Comparison of ENCODE assay signal across 23 cellular contexts in genomic region chr3:99669879-99670555, GRCh38. TPM values are rescaled to one million over a fixed set of nuclear protein-coding genes. Genes with fewer than 3 reads are reported as not detected.
DNase-seq lines count a peak whose midpoint lies in the region; ATAC-seq and TF ChIP-seq lines count a peak whose summit lies in the region.
"Had no signal": no experiment of that assay in that cellular context is flagged by ENCODE, and none has a peak within 500 bp of the region (broad histone marks: within the 10 kb centered on the region; RNA-seq: fewer than 3 reads in every experiment).

No MANE protein-coding gene starts in this region.

- dilution Hi-C loops in mammary epithelial cell (cut with HindIII; ENCODE audit: low sequenced_read_pairs) = no loop called here

- peaks cover 51% of the 10 kb centered on the region for H3K4me1 Mint-ChIP-seq in HFFc6 (ENCODE audit: low read depth)
- H3K4me1 Mint-ChIP-seq in activated CD4-positive, alpha-beta T cell treated with anti-CD3 and anti-CD28 coated beads, Interleukin-2, amount 10 ng/mL, durations not matched to agents 24 days and 14 days = no peaks in the 10 kb centered on the region
- H3K4me1 Mint-ChIP-seq in T-helper 2 cell treated with Interferon-gamma antibody and Interleukin-4, amounts not matched to agents 5 μg/mL and 100 μg/mL, for 36 hours (ENCODE audit: low read depth) = no peaks in the 10 kb centered on the region
- H3K4me1 Mint-ChIP-seq: activated naive CD4-positive, alpha-beta T cell treated with anti-CD3 and anti-CD28 coated beads, Interleukin-2, amount 10 ng/mL, durations not matched to agents 7 days and 5 days; endodermal cell; IgD-negative memory B cell had no signal

- no peaks in the 10 kb centered on the region for H3K27me3 ChIP-seq in ACC112 (ENCODE audit: insufficient read depth, low read length)
- H3K27me3 ChIP-seq in mammary epithelial cell (ENCODE audit: insufficient read depth, low read length) = no peaks in the 10 kb centered on the region
- no peaks in the 10 kb centered on the region for H3K27me3 ChIP-seq in upper lobe of right lung

- WGBS in mammary epithelial cell (ENCODE audit: low coverage, missing lambda C conversion rate) = 79% methylated on average over 2 of the region's 2 CpGs

- DNase-seq in HFFc6 = peak; percentile 42
- DNase-seq in mammary epithelial cell = peak; percentile 56
- peak; percentile 67 for DNase-seq in fibroblast of the aortic adventitia (ENCODE audit: low read depth)
- DNase-seq in HK-2 (ENCODE audit: unreplicated experiment) = no peak
- DNase-seq in upper lobe of right lung = no peak
- DNase-seq in activated CD4-positive, alpha-beta T cell treated with anti-CD3 and anti-CD28 coated beads, Interleukin-2, amount 10 ng/mL, durations not matched to agents 24 days and 14 days = no peak
- no peak for DNase-seq in T-helper 2 cell treated with Interferon-gamma antibody and Interleukin-4, amounts not matched to agents 5 μg/mL and 100 μg/mL, for 36 hours (ENCODE audit: low spot score)
- DNase-seq: activated CD4-positive, alpha-beta T cell treated with anti-CD3 and anti-CD28 coated beads for 1 hour; activated naive CD4-positive, alpha-beta T cell treated with anti-CD3 and anti-CD28 coated beads, Interleukin-2, amount 10 ng/mL, durations not matched to agents 7 days and 5 days; activated T-cell treated with anti-CD3 and anti-CD28 coated beads, Interleukin-2, amount 50 U/mL, for 72 hours; anterior cingulate cortex; CD4-positive, alpha-beta T cell; DMS79 treated with DMSO at 0.1 percent for 48 hours; endodermal cell; foreskin melanocyte; hypothalamus; NCI-H2171 treated with DMSO at 0.1 percent for 48 hours; NCI-H526; nucleus accumbens had no signal

- peak overlapping the region; percentile 8 for H3K4me2 ChIP-seq in mammary epithelial cell (ENCODE audit: insufficient read depth, low read depth, low read length)

- peaks cover 88% of the 10 kb centered on the region for H3K4me1 ChIP-seq in ACC112 (ENCODE audit: control insufficient read depth, insufficient read depth, low read length, unreplicated experiment)
- H3K4me1 ChIP-seq in mammary epithelial cell (ENCODE audit: insufficient read depth, low read length) = peaks cover 21% of the 10 kb centered on the region
- H3K4me1 ChIP-seq in upper lobe of right lung = peaks cover 7% of the 10 kb centered on the region

- intact Hi-C loops in mammary epithelial cell (cut with micrococcal nuclease) (no loop called here), upper lobe of right lung (cut with DNase I) (no loop called here)
- intact Hi-C loops in activated CD4-positive, alpha-beta T cell treated with anti-CD3 and anti-CD28 coated beads, Interleukin-2, amount 10 ng/mL, durations not matched to agents 24 days and 14 days (cut with micrococcal nuclease) = no loop called here

- H3K4me3 ChIP-seq in ACC112 (ENCODE audit: low read depth, low read length) = no peak overlapping the region
- H3K4me3 ChIP-seq in mammary epithelial cell (replicated peaks in 1 of 3; ENCODE audit: insufficient read depth in 1 of 3, low read depth in 2 of 3, low read length in 3 of 3) = no peak overlapping the region
- no peak overlapping the region for H3K4me3 ChIP-seq in fibroblast of the aortic adventitia (ENCODE audit: low read depth, low read length)
- no peak overlapping the region for H3K4me3 ChIP-seq in upper lobe of right lung

- H3K9ac ChIP-seq in mammary epithelial cell (ENCODE audit: insufficient read depth, low read length) = no peak overlapping the region

- 0 out of 2 replicates have a peak overlapping the region, but pooled peaks have one; percentile 3 for H3K27ac Mint-ChIP-seq in HFFc6
- no peak overlapping the region for H3K27ac Mint-ChIP-seq in activated CD4-positive, alpha-beta T cell treated with anti-CD3 and anti-CD28 coated beads, Interleukin-2, amount 10 ng/mL, durations not matched to agents 24 days and 14 days
- no peak overlapping the region for H3K27ac Mint-ChIP-seq in T-helper 2 cell treated with Interferon-gamma antibody and Interleukin-4, amounts not matched to agents 5 μg/mL and 100 μg/mL, for 36 hours
- H3K27ac Mint-ChIP-seq: activated naive CD4-positive, alpha-beta T cell treated with anti-CD3 and anti-CD28 coated beads, Interleukin-2, amount 10 ng/mL, durations not matched to agents 7 days and 5 days; activated T-cell treated with anti-CD3 and anti-CD28 coated beads, Interleukin-2, amount 50 U/mL, for 72 hours; CD4-positive, alpha-beta T cell; endodermal cell; IgD-negative memory B cell had no signal

- H3K27me3 Mint-ChIP-seq in HFFc6 (ENCODE audit: insufficient read depth) = no peaks in the 10 kb centered on the region
- peaks cover 8% of the 10 kb centered on the region for H3K27me3 Mint-ChIP-seq in activated CD4-positive, alpha-beta T cell treated with anti-CD3 and anti-CD28 coated beads, Interleukin-2, amount 10 ng/mL, durations not matched to agents 24 days and 14 days
- peaks cover 4% of the 10 kb centered on the region for H3K27me3 Mint-ChIP-seq in T-helper 2 cell treated with Interferon-gamma antibody and Interleukin-4, amounts not matched to agents 5 μg/mL and 100 μg/mL, for 36 hours (ENCODE audit: low read depth)
- H3K27me3 Mint-ChIP-seq: activated naive CD4-positive, alpha-beta T cell treated with anti-CD3 and anti-CD28 coated beads, Interleukin-2, amount 10 ng/mL, durations not matched to agents 7 days and 5 days; IgD-negative memory B cell had no signal

- peaks cover 10% of the 10 kb centered on the region for H3K36me3 Mint-ChIP-seq in HFFc6 (ENCODE audit: low read depth)
- H3K36me3 Mint-ChIP-seq in activated CD4-positive, alpha-beta T cell treated with anti-CD3 and anti-CD28 coated beads, Interleukin-2, amount 10 ng/mL, durations not matched to agents 24 days and 14 days (ENCODE audit: low read depth) = no peaks in the 10 kb centered on the region
- no peaks in the 10 kb centered on the region for H3K36me3 Mint-ChIP-seq in T-helper 2 cell treated with Interferon-gamma antibody and Interleukin-4, amounts not matched to agents 5 μg/mL and 100 μg/mL, for 36 hours (ENCODE audit: low read depth)
- H3K36me3 Mint-ChIP-seq: activated naive CD4-positive, alpha-beta T cell treated with anti-CD3 and anti-CD28 coated beads, Interleukin-2, amount 10 ng/mL, durations not matched to agents 7 days and 5 days; IgD-negative memory B cell had no signal

- H3K36me3 ChIP-seq in ACC112 (ENCODE audit: insufficient read depth, low read length) (peaks cover 33% of the 10 kb centered on the region), mammary epithelial cell (ENCODE audit: insufficient read depth, low read length) (no peaks in the 10 kb centered on the region), upper lobe of right lung (no peaks in the 10 kb centered on the region)

- H3K9me3 ChIP-seq in mammary epithelial cell (replicated peaks; ENCODE audit: insufficient read depth, low read length) = no peaks in the 10 kb centered on the region
- no peaks in the 10 kb centered on the region for H3K9me3 ChIP-seq in upper lobe of right lung

- ATAC-seq in upper lobe of right lung = no peak
- ATAC-seq: activated T-cell treated with anti-CD3 and anti-CD28 coated beads, Interleukin-2, amount 50 U/mL, for 72 hours; Right ventricle myocardium inferior had no signal

- no peak for TF ChIP-seq CTCF in HFFc6 (IDR thresholded peaks at IDR 0.05)
- TF ChIP-seq CTCF in mammary epithelial cell (conservative IDR thresholded peaks at IDR 0.05 in 1 of 2, IDR thresholded peaks at IDR 0.05 in 1 of 2; ENCODE audit: extremely low read depth in 1 of 2, insufficient read depth in 1 of 2, low read depth in 1 of 2, low read length in 2 of 2) = no peak
- TF ChIP-seq CTCF in fibroblast of the aortic adventitia (IDR thresholded peaks at IDR 0.05; ENCODE audit: insufficient read depth, low read length) = no peak
- TF ChIP-seq CTCF in upper lobe of right lung (IDR thresholded peaks at IDR 0.05) = no peak

- no peak overlapping the region for H2AFZ ChIP-seq in ACC112 (ENCODE audit: low read length, unreplicated experiment)
- no peak overlapping the region for H2AFZ ChIP-seq in mammary epithelial cell (ENCODE audit: low read depth, low read length)

- in situ Hi-C loops in mammary epithelial cell (cut with MboI; ENCODE audit: low sequenced_read_pairs in 2 of 2) = no loop called here

- CTCF ChIA-PET in mammary epithelial cell (lab: Charles Lee; ENCODE audit: low non-redundant PET) = no interaction called here

- no peaks in the 10 kb centered on the region for H4K20me1 ChIP-seq in mammary epithelial cell (ENCODE audit: insufficient read depth, low read length)

- no peaks in the 10 kb centered on the region for H3K9me3 Mint-ChIP-seq in HFFc6
- no peaks in the 10 kb centered on the region for H3K9me3 Mint-ChIP-seq in activated CD4-positive, alpha-beta T cell treated with anti-CD3 and anti-CD28 coated beads, Interleukin-2, amount 10 ng/mL, durations not matched to agents 24 days and 14 days
- H3K9me3 Mint-ChIP-seq in T-helper 2 cell treated with Interferon-gamma antibody and Interleukin-4, amounts not matched to agents 5 μg/mL and 100 μg/mL, for 36 hours = no peaks in the 10 kb centered on the region
- H3K9me3 Mint-ChIP-seq: activated naive CD4-positive, alpha-beta T cell treated with anti-CD3 and anti-CD28 coated beads, Interleukin-2, amount 10 ng/mL, durations not matched to agents 7 days and 5 days; activated T-cell treated with anti-CD3 and anti-CD28 coated beads, Interleukin-2, amount 50 U/mL, for 72 hours; endodermal cell had no signal

- BruUV-seq in mammary epithelial cell (replicated peaks; lab: Mats Ljungman, UMichigan) = no TSS peak

- H3K4me3 Mint-ChIP-seq in HFFc6 = no peak overlapping the region
- no peak overlapping the region for H3K4me3 Mint-ChIP-seq in activated CD4-positive, alpha-beta T cell treated with anti-CD3 and anti-CD28 coated beads, Interleukin-2, amount 10 ng/mL, durations not matched to agents 24 days and 14 days
- no peak overlapping the region for H3K4me3 Mint-ChIP-seq in T-helper 2 cell treated with Interferon-gamma antibody and Interleukin-4, amounts not matched to agents 5 μg/mL and 100 μg/mL, for 36 hours
- H3K4me3 Mint-ChIP-seq: activated naive CD4-positive, alpha-beta T cell treated with anti-CD3 and anti-CD28 coated beads, Interleukin-2, amount 10 ng/mL, durations not matched to agents 7 days and 5 days; activated T-cell treated with anti-CD3 and anti-CD28 coated beads, Interleukin-2, amount 50 U/mL, for 72 hours; CD4-positive, alpha-beta T cell; endodermal cell; IgD-negative memory B cell had no signal

- H3K27ac ChIP-seq in ACC112 (ENCODE audit: low read depth, low read length) (peak overlapping the region; percentile 75), mammary epithelial cell (ENCODE audit: insufficient read depth, low read depth, low read length) (no peak overlapping the region), upper lobe of right lung (no peak overlapping the region)
- H3K27ac ChIP-seq: HL-60 had no signal

- peaks cover 89% of the 10 kb centered on the region for H3K79me2 ChIP-seq in ACC112 (ENCODE audit: control insufficient read depth, insufficient read depth, low read length, unreplicated experiment)
- H3K79me2 ChIP-seq in mammary epithelial cell (ENCODE audit: insufficient read depth, low read length) = no peaks in the 10 kb centered on the region

RNA-seq across cellular contexts. Expression of gene COL8A1, which starts 31.6 kb away (rescaled TPM):
- 10 to 100 TPM; 27.3 to 88.7 (median 30.1) TPM for total RNA-seq in HFFc6 (2021; fragmentation: NEBNext Ultra II Directional; extraction: Animal tissue kit (Norgen Biotek cat#: 25700))
- total RNA-seq in mammary epithelial cell (10 to 100 TPM; 11.9 to 73.2 TPM), fibroblast of the aortic adventitia (ENCODE audit: low replicate concordance) (24.3 and 25.1 TPM in 2 replicates), upper lobe of right lung (95.1 TPM)
- 21.7 TPM for polyA plus RNA-seq in mammary epithelial cell
- polyA minus RNA-seq in mammary epithelial cell = 37.9 TPM
- total RNA-seq in activated CD4-positive, alpha-beta T cell treated with anti-CD3 and anti-CD28 coated beads, Interleukin-2, amount 10 ng/mL, durations not matched to agents 24 days and 14 days = 0.09 TPM in 1 of 2 replicates, not detected in the other
- total RNA-seq: CD4-positive, alpha-beta T cell had no signal
- polyA plus RNA-seq: IgD-negative memory B cell had no signal

Comparison
In these comparisons a context has a peak if more than half of its experiments do, and no peak if none do; other contexts are left out.
1. DNase-seq: peak in HFFc6 (single experiment), mammary epithelial cell (single experiment) and fibroblast of the aortic adventitia (single experiment); none in HK-2 (single experiment), upper lobe of right lung (single experiment), activated CD4-positive, alpha-beta T cell treated with anti-CD3 and anti-CD28 coated beads, Interleukin-2, amount 10 ng/mL, durations not matched to agents 24 days and 14 days (single experiment) and T-helper 2 cell treated with Interferon-gamma antibody and Interleukin-4, amounts not matched to agents 5 μg/mL and 100 μg/mL, for 36 hours (single experiment).
2. RNA of gene COL8A1, which starts 31.6 kb away (total RNA-seq): 95.1 TPM in upper lobe of right lung (single experiment), 11.9 to 73.2 TPM in mammary epithelial cell, 27.3 to 88.7 TPM in HFFc6 and 24.3 to 25.1 TPM in fibroblast of the aortic adventitia; 0.09 TPM in activated CD4-positive, alpha-beta T cell treated with anti-CD3 and anti-CD28 coated beads, Interleukin-2, amount 10 ng/mL, durations not matched to agents 24 days and 14 days; every median in the first group is over 10 times any median in the second.